In genomic region chr1:211007830-211008229, GRCh38 we compare ENCODE assay signal across 26 cellular contexts.
DNase-seq lines count a peak whose midpoint lies in the region; ATAC-seq, FAIRE-seq and TF ChIP-seq lines count a peak whose summit lies in the region.
"Had no signal": no experiment of that assay in that cellular context is flagged by ENCODE, and none has a peak within 500 bp of the region (broad histone marks: within the 10 kb centered on the region; RNA-seq: fewer than 3 reads in every experiment).

No MANE protein-coding gene starts in this region.

- H3K27me3 Mint-ChIP-seq in type B pancreatic cell = peaks cover 22% of the 10 kb centered on the region

- no peaks in the 10 kb centered on the region for H3K9me3 ChIP-seq in A549
- H3K9me3 ChIP-seq: BLaER1 treated with 17β-estradiol and CSF1 and Interleukin-3, amounts not matched to agents 10 nM and 100 nM; Caco-2 had no signal

- POLR2A ChIA-PET in A549 (lab: Yijun Ruan, JAX) = no interaction called here

- WGBS in A549 (ENCODE audit: missing lambda C conversion rate) = 89% methylated on average over 1 of the region's 1 CpG

- peaks cover 4% of the 10 kb centered on the region; the same call in 1 of the 3 replicates for H3K4me1 ChIP-seq in A549
- H3K4me1 ChIP-seq: Caco-2 had no signal

- H3K27ac ChIP-seq in A549 = no peak overlapping the region
- H3K27ac ChIP-seq: BLaER1 treated with 17β-estradiol and CSF1 and Interleukin-3, amounts not matched to agents 10 nM and 100 nM; C4-2B had no signal

- no peak for TF ChIP-seq POLR2A in A549 (IDR thresholded peaks at IDR 0.05; ENCODE audit: low read length)

- no peaks in the 10 kb centered on the region for H3K4me1 Mint-ChIP-seq in type B pancreatic cell (ENCODE audit: unreplicated experiment)
- H3K4me1 Mint-ChIP-seq: B cell had no signal

- TF ChIP-seq RAD21 in A549 (conservative IDR thresholded peaks at IDR 0.05 in 1 of 2, IDR thresholded peaks at IDR 0.05 in 1 of 2) = no peak

- no peak overlapping the region for H3K4me3 Mint-ChIP-seq in type B pancreatic cell
- H3K4me3 Mint-ChIP-seq: B cell; CD4-positive, alpha-beta T cell; CD8-positive, alpha-beta T cell had no signal

- no peak overlapping the region for H3K27ac Mint-ChIP-seq in type B pancreatic cell
- H3K27ac Mint-ChIP-seq: B cell; CD4-positive, alpha-beta T cell; CD8-positive, alpha-beta T cell had no signal

- no peak overlapping the region for H3K4me2 ChIP-seq in A549

- TF ChIP-seq CTCF in A549 (IDR thresholded peaks at IDR 0.05) (no peak), D721Med (IDR thresholded peaks at IDR 0.05; ENCODE audit: insufficient read depth, missing control alignments) (no peak), type B pancreatic cell (conservative IDR thresholded peaks at IDR 0.05) (no peak)

- DNase-seq in A549 (ENCODE audit: low read depth in 1 of 2, low spot score in 1 of 2) (no peak), D721Med (ENCODE audit: insufficient read length, low spot score) (no peak), MV-4-11 (lab: John Stamatoyannopoulos, UW) (peak; percentile 7), type B pancreatic cell (ENCODE audit: extremely low spot score, unreplicated experiment) (no peak), medulla oblongata (ENCODE audit: extremely low spot score) (no peak)
- DNase-seq: 8988T; AML-193; Caco-2; Calu3; CD4-positive, alpha-beta T cell; CD8-positive, alpha-beta T cell; DMS 273 treated with DMSO at 0.1 percent for 48 hours; DMS153; DMS53; DMS79; DND-41; EL; GDM1 had no signal

- no peak for ATAC-seq in A549
- ATAC-seq in HG02588 (IDR thresholded peaks at IDR 0.05; ENCODE audit: unreplicated experiment) = no peak
- ATAC-seq: CD8-positive, alpha-beta T cell; GM12878 had no signal

- no peak for TF ChIP-seq EP300 in A549 (IDR thresholded peaks at IDR 0.05)

- FAIRE-seq in A549 (lab: Jason Lieb, UNC) (no peak), D721Med (lab: Jason Lieb, UNC) (peak; percentile 48)
- FAIRE-seq: A204.1, GM12878, GM12892, GM18507 had no signal

- H3K4me3 ChIP-seq in A549 = no peak overlapping the region
- H3K4me3 ChIP-seq: BLaER1 treated with 17β-estradiol and CSF1 and Interleukin-3, amounts not matched to agents 10 nM and 100 nM; GM12878 had no signal

- H3K9me3 Mint-ChIP-seq in type B pancreatic cell = no peaks in the 10 kb centered on the region
- H3K9me3 Mint-ChIP-seq: CD4-positive, alpha-beta T cell; CD8-positive, alpha-beta T cell had no signal

- no peaks in the 10 kb centered on the region for H3K36me3 Mint-ChIP-seq in type B pancreatic cell
- H3K36me3 Mint-ChIP-seq: CD8-positive, alpha-beta T cell had no signal

- CTCF ChIA-PET in A549 (lab: Yijun Ruan, JAX) = interaction anchor here (0.8 kb wide), 1 partner anchor 55 kb away, joined by 3 read pairs; no protein-coding TSS in a partner anchor

TF ChIP-seq in A549, 52 proteins besides CTCF, POLR2A, EP300 and RAD21:
- TF ChIP-seq SMC3 (IDR thresholded peaks at IDR 0.05) (no peak), MAFK (IDR thresholded peaks at IDR 0.05; ENCODE audit: partially characterized antibody) (peak; percentile 84), NFE2L2 (conservative IDR thresholded peaks at IDR 0.05; ENCODE audit: low read length) (peak; percentile 11; the same call in 1 of the 2 replicates)
TF ChIP-seq in A549: peak in this region for 2.
